ENCODE assay signal across 1 cellular context in the genomic region with DNA sequence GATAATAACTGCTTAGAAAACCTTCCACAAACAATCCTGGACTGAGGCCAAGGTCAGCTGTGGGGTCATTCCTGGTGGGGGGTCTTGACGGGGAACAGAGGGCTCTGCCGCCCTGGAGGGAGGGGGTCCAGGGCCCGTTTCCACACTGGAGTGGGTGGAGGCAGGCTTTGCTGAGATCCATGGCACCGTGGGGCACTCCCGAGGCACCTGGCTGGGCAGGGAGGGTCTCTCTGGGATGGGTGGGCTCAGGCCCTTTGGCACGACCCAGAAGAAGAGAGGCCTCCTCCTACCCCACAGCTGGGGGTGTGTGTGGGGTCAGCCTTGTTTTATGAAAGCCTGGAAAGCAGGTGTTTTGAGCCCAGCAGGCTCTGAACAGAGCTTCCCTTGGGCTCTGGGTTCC.
TF ChIP-seq lines count a peak whose summit lies in the region.

No MANE protein-coding gene starts in this region.

TF ChIP-seq in H1, 55 proteins besides CTCF, POLR2A, EP300 and RAD21:
- TF ChIP-seq, protein P1, sequence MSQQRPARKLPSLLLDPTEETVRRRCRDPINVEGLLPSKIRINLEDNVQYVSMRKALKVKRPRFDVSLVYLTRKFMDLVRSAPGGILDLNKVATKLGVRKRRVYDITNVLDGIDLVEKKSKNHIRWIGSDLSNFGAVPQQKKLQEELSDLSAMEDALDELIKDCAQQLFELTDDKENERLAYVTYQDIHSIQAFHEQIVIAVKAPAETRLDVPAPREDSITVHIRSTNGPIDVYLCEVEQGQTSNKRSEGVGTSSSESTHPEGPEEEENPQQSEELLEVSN (IDR thresholded peaks at IDR 0.05), result no peak
- TF ChIP-seq HDAC2 (IDR thresholded peaks at IDR 0.05; ENCODE audit: borderline replicate concordance in 1 of 2, low read depth in 2 of 2, low read length in 2 of 2) (no peak), CREB1 (IDR thresholded peaks at IDR 0.05) (no peak), ASH2L (IDR thresholded peaks at IDR 0.05; ENCODE audit: low read length) (no peak), POU5F1 (IDR thresholded peaks at IDR 0.05; ENCODE audit: low read depth, low read length) (no peak), TEAD4 (IDR thresholded peaks at IDR 0.05; ENCODE audit: low read depth, low read length) (no peak), GTF2F1 (IDR thresholded peaks at IDR 0.05; ENCODE audit: borderline replicate concordance, low read depth, low read length) (no peak), SAP30 (IDR thresholded peaks at IDR 0.05; ENCODE audit: insufficient read depth, insufficient replicate concordance, low read length) (no peak), SP1 (IDR thresholded peaks at IDR 0.05; ENCODE audit: low read depth, low read length) (no peak), JUN (IDR thresholded peaks at IDR 0.05; ENCODE audit: low read depth, low read length) (no peak), BRCA1 (IDR thresholded peaks at IDR 0.05; ENCODE audit: low read depth, low read length) (no peak), RNF2 (IDR thresholded peaks at IDR 0.05; ENCODE audit: borderline replicate concordance, low read depth, low read length, missing control alignments, poor library complexity, severe bottlenecking) (no peak)
- TF ChIP-seq, protein P2, sequence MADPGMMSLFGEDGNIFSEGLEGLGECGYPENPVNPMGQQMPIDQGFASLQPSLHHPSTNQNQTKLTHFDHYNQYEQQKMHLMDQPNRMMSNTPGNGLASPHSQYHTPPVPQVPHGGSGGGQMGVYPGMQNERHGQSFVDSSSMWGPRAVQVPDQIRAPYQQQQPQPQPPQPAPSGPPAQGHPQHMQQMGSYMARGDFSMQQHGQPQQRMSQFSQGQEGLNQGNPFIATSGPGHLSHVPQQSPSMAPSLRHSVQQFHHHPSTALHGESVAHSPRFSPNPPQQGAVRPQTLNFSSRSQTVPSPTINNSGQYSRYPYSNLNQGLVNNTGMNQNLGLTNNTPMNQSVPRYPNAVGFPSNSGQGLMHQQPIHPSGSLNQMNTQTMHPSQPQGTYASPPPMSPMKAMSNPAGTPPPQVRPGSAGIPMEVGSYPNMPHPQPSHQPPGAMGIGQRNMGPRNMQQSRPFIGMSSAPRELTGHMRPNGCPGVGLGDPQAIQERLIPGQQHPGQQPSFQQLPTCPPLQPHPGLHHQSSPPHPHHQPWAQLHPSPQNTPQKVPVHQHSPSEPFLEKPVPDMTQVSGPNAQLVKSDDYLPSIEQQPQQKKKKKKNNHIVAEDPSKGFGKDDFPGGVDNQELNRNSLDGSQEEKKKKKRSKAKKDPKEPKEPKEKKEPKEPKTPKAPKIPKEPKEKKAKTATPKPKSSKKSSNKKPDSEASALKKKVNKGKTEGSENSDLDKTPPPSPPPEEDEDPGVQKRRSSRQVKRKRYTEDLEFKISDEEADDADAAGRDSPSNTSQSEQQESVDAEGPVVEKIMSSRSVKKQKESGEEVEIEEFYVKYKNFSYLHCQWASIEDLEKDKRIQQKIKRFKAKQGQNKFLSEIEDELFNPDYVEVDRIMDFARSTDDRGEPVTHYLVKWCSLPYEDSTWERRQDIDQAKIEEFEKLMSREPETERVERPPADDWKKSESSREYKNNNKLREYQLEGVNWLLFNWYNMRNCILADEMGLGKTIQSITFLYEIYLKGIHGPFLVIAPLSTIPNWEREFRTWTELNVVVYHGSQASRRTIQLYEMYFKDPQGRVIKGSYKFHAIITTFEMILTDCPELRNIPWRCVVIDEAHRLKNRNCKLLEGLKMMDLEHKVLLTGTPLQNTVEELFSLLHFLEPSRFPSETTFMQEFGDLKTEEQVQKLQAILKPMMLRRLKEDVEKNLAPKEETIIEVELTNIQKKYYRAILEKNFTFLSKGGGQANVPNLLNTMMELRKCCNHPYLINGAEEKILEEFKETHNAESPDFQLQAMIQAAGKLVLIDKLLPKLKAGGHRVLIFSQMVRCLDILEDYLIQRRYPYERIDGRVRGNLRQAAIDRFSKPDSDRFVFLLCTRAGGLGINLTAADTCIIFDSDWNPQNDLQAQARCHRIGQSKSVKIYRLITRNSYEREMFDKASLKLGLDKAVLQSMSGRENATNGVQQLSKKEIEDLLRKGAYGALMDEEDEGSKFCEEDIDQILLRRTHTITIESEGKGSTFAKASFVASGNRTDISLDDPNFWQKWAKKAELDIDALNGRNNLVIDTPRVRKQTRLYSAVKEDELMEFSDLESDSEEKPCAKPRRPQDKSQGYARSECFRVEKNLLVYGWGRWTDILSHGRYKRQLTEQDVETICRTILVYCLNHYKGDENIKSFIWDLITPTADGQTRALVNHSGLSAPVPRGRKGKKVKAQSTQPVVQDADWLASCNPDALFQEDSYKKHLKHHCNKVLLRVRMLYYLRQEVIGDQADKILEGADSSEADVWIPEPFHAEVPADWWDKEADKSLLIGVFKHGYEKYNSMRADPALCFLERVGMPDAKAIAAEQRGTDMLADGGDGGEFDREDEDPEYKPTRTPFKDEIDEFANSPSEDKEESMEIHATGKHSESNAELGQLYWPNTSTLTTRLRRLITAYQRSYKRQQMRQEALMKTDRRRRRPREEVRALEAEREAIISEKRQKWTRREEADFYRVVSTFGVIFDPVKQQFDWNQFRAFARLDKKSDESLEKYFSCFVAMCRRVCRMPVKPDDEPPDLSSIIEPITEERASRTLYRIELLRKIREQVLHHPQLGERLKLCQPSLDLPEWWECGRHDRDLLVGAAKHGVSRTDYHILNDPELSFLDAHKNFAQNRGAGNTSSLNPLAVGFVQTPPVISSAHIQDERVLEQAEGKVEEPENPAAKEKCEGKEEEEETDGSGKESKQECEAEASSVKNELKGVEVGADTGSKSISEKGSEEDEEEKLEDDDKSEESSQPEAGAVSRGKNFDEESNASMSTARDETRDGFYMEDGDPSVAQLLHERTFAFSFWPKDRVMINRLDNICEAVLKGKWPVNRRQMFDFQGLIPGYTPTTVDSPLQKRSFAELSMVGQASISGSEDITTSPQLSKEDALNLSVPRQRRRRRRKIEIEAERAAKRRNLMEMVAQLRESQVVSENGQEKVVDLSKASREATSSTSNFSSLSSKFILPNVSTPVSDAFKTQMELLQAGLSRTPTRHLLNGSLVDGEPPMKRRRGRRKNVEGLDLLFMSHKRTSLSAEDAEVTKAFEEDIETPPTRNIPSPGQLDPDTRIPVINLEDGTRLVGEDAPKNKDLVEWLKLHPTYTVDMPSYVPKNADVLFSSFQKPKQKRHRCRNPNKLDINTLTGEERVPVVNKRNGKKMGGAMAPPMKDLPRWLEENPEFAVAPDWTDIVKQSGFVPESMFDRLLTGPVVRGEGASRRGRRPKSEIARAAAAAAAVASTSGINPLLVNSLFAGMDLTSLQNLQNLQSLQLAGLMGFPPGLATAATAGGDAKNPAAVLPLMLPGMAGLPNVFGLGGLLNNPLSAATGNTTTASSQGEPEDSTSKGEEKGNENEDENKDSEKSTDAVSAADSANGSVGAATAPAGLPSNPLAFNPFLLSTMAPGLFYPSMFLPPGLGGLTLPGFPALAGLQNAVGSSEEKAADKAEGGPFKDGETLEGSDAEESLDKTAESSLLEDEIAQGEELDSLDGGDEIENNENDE (IDR thresholded peaks at IDR 0.05; ENCODE audit: insufficient replicate concordance, low read length), result no peak
